Comparison of ENCODE assay signal across 15 cellular contexts in genomic region chr1:116586741-116587143, GRCh38. TPM values are rescaled to one million over a fixed set of nuclear protein-coding genes. Genes with fewer than 3 reads are reported as not detected.
DNase-seq lines count a peak whose midpoint lies in the region; ATAC-seq and TF ChIP-seq lines count a peak whose summit lies in the region.
"Had no signal": no experiment of that assay in that cellular context is flagged by ENCODE, and none has a peak within 500 bp of the region (broad histone marks: within the 10 kb centered on the region; RNA-seq: fewer than 3 reads in every experiment).

No MANE protein-coding gene starts in this region.

- H3K4me3 ChIP-seq in GM12865 (ENCODE audit: low read depth, low read length) = no peak overlapping the region
- H3K4me3 ChIP-seq: cardiac muscle cell, sigmoid colon had no signal

- no peaks in the 10 kb centered on the region for H3K27me3 Mint-ChIP-seq in activated CD8-positive, alpha-beta memory T cell treated with anti-CD3 and anti-CD28 coated beads, Interleukin-2, amount 10 ng/mL, durations not matched to agents 7 days and 5 days

- CTCF ChIA-PET in activated CD8-positive, alpha-beta memory T cell treated with anti-CD3 and anti-CD28 coated beads, Interleukin-2, amount 10 ng/mL, durations not matched to agents 7 days and 5 days (lab: Charles Lee) = interaction anchor here (1.6 kb wide), 1 partner anchor 12 kb away, joined by 5 read pairs; no protein-coding TSS in a partner anchor

- H3K9me3 Mint-ChIP-seq in activated CD8-positive, alpha-beta memory T cell treated with anti-CD3 and anti-CD28 coated beads, Interleukin-2, amount 10 ng/mL, durations not matched to agents 7 days and 5 days (ENCODE audit: low read depth) = no peaks in the 10 kb centered on the region
- H3K9me3 Mint-ChIP-seq: T-helper 1 cell treated with Interleukin-12 subunit alpha and Interleukin-12 subunit beta and Interleukin-4 antibody, amounts not matched to agents 30 μg/mL and 1 μg/mL, for 36 hours had no signal

- peak; percentile 69 for DNase-seq in GM12865 (ENCODE audit: low read depth)
- DNase-seq in fibroblast of the conjunctiva (ENCODE audit: low read depth) = peak; percentile 32
- no peak for DNase-seq in OCI-M2 (lab: John Stamatoyannopoulos, UW; ENCODE audit: unreplicated experiment)
- DNase-seq in RKO (ENCODE audit: low spot score) = no peak
- no peak for DNase-seq in erythroblast (lab: John Stamatoyannopoulos, UW)
- DNase-seq in activated CD8-positive, alpha-beta memory T cell treated with anti-CD3 and anti-CD28 coated beads, Interleukin-2, amount 10 ng/mL, durations not matched to agents 7 days and 5 days = no peak
- DNase-seq: activated CD8-positive, alpha-beta memory T cell treated with anti-CD3 and anti-CD28 coated beads, Interleukin-2, amount 50 U/mL, for 48 hours; mesenchymal stem cell; NCI-H510A treated with DMSO at 0.1 percent for 48 hours; sigmoid colon; stimulated activated CD8-positive, alpha-beta memory T cell treated with anti-CD3 and anti-CD28 coated beads, Interleukin-4, amount 100 ng/mL, for 48 hours had no signal

- TF ChIP-seq POLR2A in erythroblast (IDR thresholded peaks at IDR 0.05; ENCODE audit: low read length) = no peak

- no peak overlapping the region for H3K27ac Mint-ChIP-seq in activated CD8-positive, alpha-beta memory T cell treated with anti-CD3 and anti-CD28 coated beads, Interleukin-2, amount 10 ng/mL, durations not matched to agents 7 days and 5 days
- H3K27ac Mint-ChIP-seq: T-helper 1 cell treated with Interleukin-12 subunit alpha and Interleukin-12 subunit beta and Interleukin-4 antibody, amounts not matched to agents 30 μg/mL and 1 μg/mL, for 36 hours had no signal

- no peak overlapping the region for H3K4me3 Mint-ChIP-seq in activated CD8-positive, alpha-beta memory T cell treated with anti-CD3 and anti-CD28 coated beads, Interleukin-2, amount 10 ng/mL, durations not matched to agents 7 days and 5 days
- H3K4me3 Mint-ChIP-seq: T-helper 1 cell treated with Interleukin-12 subunit alpha and Interleukin-12 subunit beta and Interleukin-4 antibody, amounts not matched to agents 30 μg/mL and 1 μg/mL, for 36 hours had no signal

- ATAC-seq in GM21529 (IDR thresholded peaks at IDR 0.05; ENCODE audit: unreplicated experiment) (peak; percentile 68), HG03442 (IDR thresholded peaks at IDR 0.05; ENCODE audit: unreplicated experiment) (peak; percentile 40)
- no peak for ATAC-seq in activated CD8-positive, alpha-beta memory T cell treated with anti-CD3 and anti-CD28 coated beads, Interleukin-2, amount 10 ng/mL, durations not matched to agents 7 days and 5 days

- no peaks in the 10 kb centered on the region for H3K4me1 Mint-ChIP-seq in activated CD8-positive, alpha-beta memory T cell treated with anti-CD3 and anti-CD28 coated beads, Interleukin-2, amount 10 ng/mL, durations not matched to agents 7 days and 5 days

- no peak for TF ChIP-seq CTCF in GM12865 (IDR thresholded peaks at IDR 0.05; ENCODE audit: insufficient read depth, low read depth, low read length, missing control alignments)

- H3K36me3 Mint-ChIP-seq in activated CD8-positive, alpha-beta memory T cell treated with anti-CD3 and anti-CD28 coated beads, Interleukin-2, amount 10 ng/mL, durations not matched to agents 7 days and 5 days = no peaks in the 10 kb centered on the region

RNA-seq across cellular contexts. Expression of gene CD58, which starts 15.9 kb away (rescaled TPM):
- 10 to 100 TPM; 54.0 to 56.9 TPM for total RNA-seq in activated CD8-positive, alpha-beta memory T cell treated with anti-CD3 and anti-CD28 coated beads, Interleukin-2, amount 10 ng/mL, durations not matched to agents 7 days and 5 days

Comparison
In these comparisons a context has a peak if more than half of its experiments do, and no peak if none do; other contexts are left out.
1. DNase-seq: peak in GM12865 (single experiment) and fibroblast of the conjunctiva (single experiment); none in OCI-M2 (single experiment), RKO (single experiment), erythroblast (0 of 2) and activated CD8-positive, alpha-beta memory T cell treated with anti-CD3 and anti-CD28 coated beads, Interleukin-2, amount 10 ng/mL, durations not matched to agents 7 days and 5 days (single experiment).